Comparison of ENCODE assay signal across 15 cellular contexts in the genomic region with DNA sequence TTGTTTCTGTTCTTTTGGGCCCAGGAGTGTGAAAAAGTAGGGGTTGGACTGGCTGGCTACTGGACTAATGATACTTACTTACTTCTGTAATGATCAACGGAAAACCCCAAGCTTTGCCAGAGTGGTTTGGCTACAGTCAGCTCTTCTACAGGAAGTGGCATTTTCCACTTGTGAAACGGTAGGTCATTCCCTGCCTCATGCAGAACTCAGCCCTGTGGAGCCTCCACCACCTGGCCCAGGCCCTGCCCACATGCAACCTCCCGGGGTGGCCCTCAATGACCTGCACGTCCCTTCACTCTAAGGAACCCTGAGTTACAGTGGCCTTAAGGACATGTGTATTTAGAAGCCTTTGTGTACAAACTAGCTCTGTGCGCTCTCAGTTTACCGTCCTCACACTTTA.
DNase-seq lines count a peak whose midpoint lies in the region; ATAC-seq and TF ChIP-seq lines count a peak whose summit lies in the region.
"Had no signal": no experiment of that assay in that cellular context is flagged by ENCODE, and none has a peak within 500 bp of the region (broad histone marks: within the 10 kb centered on the region; RNA-seq: fewer than 3 reads in every experiment).

No MANE protein-coding gene starts in this region.

- no peaks in the 10 kb centered on the region for H3K27me3 Mint-ChIP-seq in activated T-cell treated with anti-CD3 and anti-CD28 coated beads, Interleukin-2, amount 50 U/mL, for 24 hours
- H3K27me3 Mint-ChIP-seq in WTC11 (ENCODE audit: low read depth), result no peaks in the 10 kb centered on the region; the same call in 1 of the 2 replicates
- H3K27me3 Mint-ChIP-seq in stimulated activated naive CD8-positive, alpha-beta T cell treated with anti-CD3 and anti-CD28 coated beads, Interleukin-15, Interleukin-2, amounts not matched to agents 100 ng/mL and 50 ng/mL, for 24 hours, result no peaks in the 10 kb centered on the region

- no peak for TF ChIP-seq CTCF in WTC11 (IDR thresholded peaks at IDR 0.05)

- peaks cover 100% of the 10 kb centered on the region for H3K36me3 Mint-ChIP-seq in activated T-cell treated with anti-CD3 and anti-CD28 coated beads, Interleukin-2, amount 50 U/mL, for 24 hours (ENCODE audit: low read depth)
- peaks cover 91% of the 10 kb centered on the region for H3K36me3 Mint-ChIP-seq in WTC11
- H3K36me3 Mint-ChIP-seq in stimulated activated naive CD8-positive, alpha-beta T cell treated with anti-CD3 and anti-CD28 coated beads, Interleukin-15, Interleukin-2, amounts not matched to agents 100 ng/mL and 50 ng/mL, for 24 hours (ENCODE audit: low read depth), result peaks cover 91% of the 10 kb centered on the region

- ATAC-seq in WTC11 (peak; percentile 8), right cardiac atrium (peak; percentile 22 to 43)
- ATAC-seq: Panc1 had no signal

- peak overlapping the region; percentile 85 for H3K27ac Mint-ChIP-seq in activated T-cell treated with anti-CD3 and anti-CD28 coated beads, Interleukin-2, amount 50 U/mL, for 24 hours
- H3K27ac Mint-ChIP-seq in WTC11, result peak overlapping the region; percentile 75
- peak overlapping the region; percentile 71 for H3K27ac Mint-ChIP-seq in stimulated activated naive CD8-positive, alpha-beta T cell treated with anti-CD3 and anti-CD28 coated beads, Interleukin-15, Interleukin-2, amounts not matched to agents 100 ng/mL and 50 ng/mL, for 24 hours

- no peaks in the 10 kb centered on the region for H3K4me1 ChIP-seq in right cardiac atrium (ENCODE audit: control insufficient read depth, insufficient read depth, low read length)
- no peaks in the 10 kb centered on the region for H3K4me1 ChIP-seq in HAP-1

- CTCF ChIA-PET in WTC11 (lab: Charles Lee), result interaction anchor here (2.0 kb wide), 1 partner anchor 101 kb away, joined by 5 read pairs; no protein-coding TSS in a partner anchor

- in situ Hi-C loops in HAP-1 (cut with MboI; ENCODE audit: low sequenced_read_pairs), result no loop called here

- peaks cover 3% of the 10 kb centered on the region for H3K9me3 Mint-ChIP-seq in activated T-cell treated with anti-CD3 and anti-CD28 coated beads, Interleukin-2, amount 50 U/mL, for 24 hours
- peaks cover 30% of the 10 kb centered on the region for H3K9me3 Mint-ChIP-seq in WTC11
- H3K9me3 Mint-ChIP-seq in stimulated activated naive CD8-positive, alpha-beta T cell treated with anti-CD3 and anti-CD28 coated beads, Interleukin-15, Interleukin-2, amounts not matched to agents 100 ng/mL and 50 ng/mL, for 24 hours, result peaks cover 2% of the 10 kb centered on the region

- no peaks in the 10 kb centered on the region for H3K9me3 ChIP-seq in right cardiac atrium (ENCODE audit: control insufficient read depth, low read length)
- no peaks in the 10 kb centered on the region for H3K9me3 ChIP-seq in HAP-1
- H3K9me3 ChIP-seq: lower lobe of right lung had no signal

- peak; percentile 20 for DNase-seq in activated T-cell treated with anti-CD3 and anti-CD28 coated beads, Interleukin-2, amount 50 U/mL, for 24 hours
- DNase-seq in activated T-cell treated with anti-CD3 and anti-CD28 coated beads, Interleukin-2, amount 50 U/mL, for 1 hour, result no peak
- no peak for DNase-seq in WTC11 (ENCODE audit: low spot score)
- DNase-seq in right cardiac atrium, result no peak
- DNase-seq in HAP-1 (ENCODE audit: low spot score in 2 of 2), result no peak
- no peak for DNase-seq in retina
- DNase-seq in COR-L47 (lab: John Stamatoyannopoulos, UW), result no peak
- DNase-seq: activated CD4-positive, alpha-beta T cell treated with anti-CD3 and anti-CD28 coated beads for 4 hours; brain microvascular endothelial cell; lower lobe of right lung; NCI-H1930; stimulated activated CD8-positive, alpha-beta memory T cell treated with anti-CD3 and anti-CD28 coated beads, Interleukin-4, amount 100 ng/mL, for 48 hours had no signal

- no peaks in the 10 kb centered on the region for H3K27me3 ChIP-seq in right cardiac atrium (ENCODE audit: control insufficient read depth, insufficient read depth)
- no peaks in the 10 kb centered on the region for H3K27me3 ChIP-seq in HAP-1 (ENCODE audit: low read depth)
- H3K27me3 ChIP-seq: brain microvascular endothelial cell had no signal

- H3K4me3 Mint-ChIP-seq in activated T-cell treated with anti-CD3 and anti-CD28 coated beads, Interleukin-2, amount 50 U/mL, for 24 hours, result no peak overlapping the region
- no peak overlapping the region for H3K4me3 Mint-ChIP-seq in WTC11
- H3K4me3 Mint-ChIP-seq in stimulated activated naive CD8-positive, alpha-beta T cell treated with anti-CD3 and anti-CD28 coated beads, Interleukin-15, Interleukin-2, amounts not matched to agents 100 ng/mL and 50 ng/mL, for 24 hours, result no peak overlapping the region

- POLR2A ChIA-PET in WTC11 (lab: Charles Lee), result no interaction called here

- H3K4me3 ChIP-seq in right cardiac atrium (ENCODE audit: low read length), result no peak overlapping the region
- no peak overlapping the region for H3K4me3 ChIP-seq in HAP-1
- H3K4me3 ChIP-seq: lower lobe of right lung, skin epidermis had no signal

- 78% methylated on average over 6 of the region's 6 CpGs for WGBS in right cardiac atrium

- intact Hi-C loops in right cardiac atrium (cut with DNase I), result loop anchor here in 1 of 4 donors (10.0 kb wide), 1 partner anchor 92 kb away; no protein-coding TSS in a partner anchor

- peaks cover 23% of the 10 kb centered on the region for H3K36me3 ChIP-seq in HAP-1 (replicated peaks)

- no peak overlapping the region for H3K27ac ChIP-seq in right cardiac atrium (ENCODE audit: low read length)
- H3K27ac ChIP-seq: brain microvascular endothelial cell had no signal

- H3K4me1 Mint-ChIP-seq in activated T-cell treated with anti-CD3 and anti-CD28 coated beads, Interleukin-2, amount 50 U/mL, for 24 hours (ENCODE audit: low read depth), result peaks cover 21% of the 10 kb centered on the region
- peaks cover 36% of the 10 kb centered on the region for H3K4me1 Mint-ChIP-seq in WTC11
- H3K4me1 Mint-ChIP-seq in stimulated activated naive CD8-positive, alpha-beta T cell treated with anti-CD3 and anti-CD28 coated beads, Interleukin-15, Interleukin-2, amounts not matched to agents 100 ng/mL and 50 ng/mL, for 24 hours (ENCODE audit: low read depth), result peaks cover 24% of the 10 kb centered on the region

TF ChIP-seq in WTC11, 78 proteins besides CTCF, POLR2A, EP300 and RAD21:
- TF ChIP-seq, protein P1, sequence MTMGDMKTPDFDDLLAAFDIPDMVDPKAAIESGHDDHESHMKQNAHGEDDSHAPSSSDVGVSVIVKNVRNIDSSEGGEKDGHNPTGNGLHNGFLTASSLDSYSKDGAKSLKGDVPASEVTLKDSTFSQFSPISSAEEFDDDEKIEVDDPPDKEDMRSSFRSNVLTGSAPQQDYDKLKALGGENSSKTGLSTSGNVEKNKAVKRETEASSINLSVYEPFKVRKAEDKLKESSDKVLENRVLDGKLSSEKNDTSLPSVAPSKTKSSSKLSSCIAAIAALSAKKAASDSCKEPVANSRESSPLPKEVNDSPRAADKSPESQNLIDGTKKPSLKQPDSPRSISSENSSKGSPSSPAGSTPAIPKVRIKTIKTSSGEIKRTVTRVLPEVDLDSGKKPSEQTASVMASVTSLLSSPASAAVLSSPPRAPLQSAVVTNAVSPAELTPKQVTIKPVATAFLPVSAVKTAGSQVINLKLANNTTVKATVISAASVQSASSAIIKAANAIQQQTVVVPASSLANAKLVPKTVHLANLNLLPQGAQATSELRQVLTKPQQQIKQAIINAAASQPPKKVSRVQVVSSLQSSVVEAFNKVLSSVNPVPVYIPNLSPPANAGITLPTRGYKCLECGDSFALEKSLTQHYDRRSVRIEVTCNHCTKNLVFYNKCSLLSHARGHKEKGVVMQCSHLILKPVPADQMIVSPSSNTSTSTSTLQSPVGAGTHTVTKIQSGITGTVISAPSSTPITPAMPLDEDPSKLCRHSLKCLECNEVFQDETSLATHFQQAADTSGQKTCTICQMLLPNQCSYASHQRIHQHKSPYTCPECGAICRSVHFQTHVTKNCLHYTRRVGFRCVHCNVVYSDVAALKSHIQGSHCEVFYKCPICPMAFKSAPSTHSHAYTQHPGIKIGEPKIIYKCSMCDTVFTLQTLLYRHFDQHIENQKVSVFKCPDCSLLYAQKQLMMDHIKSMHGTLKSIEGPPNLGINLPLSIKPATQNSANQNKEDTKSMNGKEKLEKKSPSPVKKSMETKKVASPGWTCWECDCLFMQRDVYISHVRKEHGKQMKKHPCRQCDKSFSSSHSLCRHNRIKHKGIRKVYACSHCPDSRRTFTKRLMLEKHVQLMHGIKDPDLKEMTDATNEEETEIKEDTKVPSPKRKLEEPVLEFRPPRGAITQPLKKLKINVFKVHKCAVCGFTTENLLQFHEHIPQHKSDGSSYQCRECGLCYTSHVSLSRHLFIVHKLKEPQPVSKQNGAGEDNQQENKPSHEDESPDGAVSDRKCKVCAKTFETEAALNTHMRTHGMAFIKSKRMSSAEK (CRISPR knock-in tag; IDR thresholded peaks at IDR 0.05; ENCODE audit: borderline replicate concordance), result 0 out of 2 replicates have a peak, but pooled peaks have one; percentile 6
- no peak for TF ChIP-seq KAT7 (CRISPR knock-in tag; IDR thresholded peaks at IDR 0.05; ENCODE audit: borderline replicate concordance)
- TF ChIP-seq JAZF1 (CRISPR knock-in tag; IDR thresholded peaks at IDR 0.05), result 0 out of 2 replicates have a peak, but pooled peaks have one; percentile 11
- TF ChIP-seq, protein P2, sequence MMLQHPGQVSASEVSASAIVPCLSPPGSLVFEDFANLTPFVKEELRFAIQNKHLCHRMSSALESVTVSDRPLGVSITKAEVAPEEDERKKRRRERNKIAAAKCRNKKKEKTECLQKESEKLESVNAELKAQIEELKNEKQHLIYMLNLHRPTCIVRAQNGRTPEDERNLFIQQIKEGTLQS (CRISPR knock-in tag; conservative IDR thresholded peaks at IDR 0.05), result 0 out of 2 replicates have a peak, but pooled peaks have one; percentile 38
